ENCODE assay signal across 8 cellular contexts in genomic region chr3:28348286-28348636, GRCh38. TPM values are rescaled to one million over a fixed set of nuclear protein-coding genes. Genes with fewer than 3 reads are reported as not detected.
DNase-seq lines count a peak whose midpoint lies in the region; ATAC-seq and FAIRE-seq lines count a peak whose summit lies in the region.

No MANE protein-coding gene starts in this region.

- POLR2A ChIA-PET in CD4-positive, alpha-beta memory T cell (lab: Charles Lee; ENCODE audit: partially characterized antibody), result interaction anchor here (1.0 to 2.4 kb wide), 16 partner anchors 8 to 867 kb away, joined by 3 to 23 read pairs (median 8); partner anchors contain the start of genes CMC1 and SLC4A7

- ATAC-seq in HG03097 (IDR thresholded peaks at IDR 0.05; ENCODE audit: low FRiP score, unreplicated experiment) (peak; percentile 74), GM18907 (IDR thresholded peaks at IDR 0.05; ENCODE audit: unreplicated experiment) (no peak)
- ATAC-seq in activated naive CD8-positive, alpha-beta T cell treated with anti-CD3 and anti-CD28 coated beads, Interleukin-2, amount 50 U/mL, for 24 hours, result peak; percentile 87

- H3K27ac Mint-ChIP-seq in CD4-positive, alpha-beta memory T cell, result peak overlapping the region; percentile 97 to 100 (median 98)
- peak overlapping the region; percentile 94 for H3K27ac Mint-ChIP-seq in activated naive CD8-positive, alpha-beta T cell treated with anti-CD3 and anti-CD28 coated beads, Interleukin-2, amount 50 U/mL, for 24 hours

- H3K27me3 Mint-ChIP-seq in CD4-positive, alpha-beta memory T cell, result no peaks in the 10 kb centered on the region
- no peaks in the 10 kb centered on the region for H3K27me3 Mint-ChIP-seq in activated naive CD8-positive, alpha-beta T cell treated with anti-CD3 and anti-CD28 coated beads, Interleukin-2, amount 50 U/mL, for 24 hours

- peak overlapping the region; percentile 94 for H3K27ac ChIP-seq in CD4-positive, alpha-beta memory T cell (ENCODE audit: low read depth, low read length)
- H3K27ac ChIP-seq in small intestine (ENCODE audit: low read depth in 1 of 2, low read length in 1 of 2), result peak overlapping the region; percentile 98 to 99

- FAIRE-seq in small intestine (lab: Jason Lieb, UNC), result no peak

- H3K4me3 Mint-ChIP-seq in CD4-positive, alpha-beta memory T cell, result peak overlapping the region; percentile 93 to 99 (median 97)
- H3K4me3 Mint-ChIP-seq in activated naive CD8-positive, alpha-beta T cell treated with anti-CD3 and anti-CD28 coated beads, Interleukin-2, amount 50 U/mL, for 24 hours, result peak overlapping the region; percentile 92

- H3K9me3 Mint-ChIP-seq in CD4-positive, alpha-beta memory T cell, result peaks cover 0 to 10% (median 4%) of the 10 kb centered on the region in 8 donors
- peaks cover 4% of the 10 kb centered on the region for H3K9me3 Mint-ChIP-seq in activated naive CD8-positive, alpha-beta T cell treated with anti-CD3 and anti-CD28 coated beads, Interleukin-2, amount 50 U/mL, for 24 hours

- intact Hi-C loops in CD4-positive, alpha-beta memory T cell (cut with micrococcal nuclease), result loop anchor here (2.0 to 5.0 kb wide), 3 partner anchors 19 to 979 kb away; partner anchors contain the start of gene NEK10

- H3K4me1 Mint-ChIP-seq in CD4-positive, alpha-beta memory T cell, result peaks cover 43 to 68% (median 55%) of the 10 kb centered on the region in 4 donors
- H3K4me1 Mint-ChIP-seq in activated naive CD8-positive, alpha-beta T cell treated with anti-CD3 and anti-CD28 coated beads, Interleukin-2, amount 50 U/mL, for 24 hours, result peaks cover 50% of the 10 kb centered on the region

- H3K27me3 ChIP-seq in CD4-positive, alpha-beta memory T cell (ENCODE audit: insufficient read depth, low read length), result no peaks in the 10 kb centered on the region
- no peaks in the 10 kb centered on the region for H3K27me3 ChIP-seq in small intestine (ENCODE audit: control insufficient read depth in 2 of 2, insufficient read depth in 2 of 2, low read length in 2 of 2)

- WGBS in small intestine, 3 donors, result 0 to 1% (median 0%) methylated on average over 12 to 15 of the region's 15 CpGs

- CTCF ChIA-PET in CD4-positive, alpha-beta memory T cell (lab: Charles Lee; ENCODE audit: partially characterized antibody), result interaction anchor here (0.8 to 2.5 kb wide), 11 partner anchors 10 to 643 kb away, joined by 3 to 15 read pairs (median 4); partner anchors contain the start of gene EOMES

- peak overlapping the region; percentile 85 to 94 for H3K4me3 ChIP-seq in CD4-positive, alpha-beta memory T cell (ENCODE audit: low read length in 2 of 2)
- H3K4me3 ChIP-seq in iPS-11a (ENCODE audit: low read depth, low read length) (peak overlapping the region; percentile 74), small intestine (ENCODE audit: low read depth in 1 of 2, low read length in 2 of 2) (peak overlapping the region; percentile 80 to 84)

- H3K4me1 ChIP-seq in CD4-positive, alpha-beta memory T cell (ENCODE audit: insufficient read depth, low read length), result peaks cover 50% of the 10 kb centered on the region
- peaks cover 3 to 5% of the 10 kb centered on the region in 2 donors for H3K4me1 ChIP-seq in small intestine (ENCODE audit: control insufficient read depth in 2 of 2, insufficient read depth in 1 of 2, low read depth in 1 of 2, low read length in 1 of 2)

- peaks cover 16 to 30% of the 10 kb centered on the region in 2 donors for H3K36me3 Mint-ChIP-seq in CD4-positive, alpha-beta memory T cell
- peaks cover 21% of the 10 kb centered on the region for H3K36me3 Mint-ChIP-seq in activated naive CD8-positive, alpha-beta T cell treated with anti-CD3 and anti-CD28 coated beads, Interleukin-2, amount 50 U/mL, for 24 hours (ENCODE audit: low read depth)

- DNase-seq in CD4-positive, alpha-beta memory T cell, result peak in 1 of 5 donors; percentile 94
- DNase-seq in activated naive CD8-positive, alpha-beta T cell treated with anti-CD3 and anti-CD28 coated beads, Interleukin-2, amount 50 U/mL, for 24 hours, result no peak
- DNase-seq in small intestine (no peak), SHP77 treated with DMSO at 0.1 percent for 48 hours (lab: John Stamatoyannopoulos, UW) (no peak), NCI-H82 (lab: John Stamatoyannopoulos, UW) (no peak)

- H3K9me3 ChIP-seq in CD4-positive, alpha-beta memory T cell (ENCODE audit: control insufficient read depth in 1 of 2, low read length in 2 of 2), result no peaks in the 10 kb centered on the region
- no peaks in the 10 kb centered on the region for H3K9me3 ChIP-seq in small intestine (ENCODE audit: control insufficient read depth, low read depth)

- no peaks in the 10 kb centered on the region for H3K36me3 ChIP-seq in CD4-positive, alpha-beta memory T cell (ENCODE audit: insufficient read depth, low read length)
- peaks cover 0 to 2% of the 10 kb centered on the region in 2 donors for H3K36me3 ChIP-seq in small intestine (ENCODE audit: control insufficient read depth in 2 of 2, insufficient read depth in 2 of 2, low read length in 2 of 2)

RNA-seq across cellular contexts. Expression of gene ZCWPW2, which starts 0.3 kb away (rescaled TPM):
- 1 to 10 TPM in 1 of 2 experiments, under 1 TPM in 1; 0.61 to 1.5 TPM for total RNA-seq in CD4-positive, alpha-beta memory T cell
- polyA plus RNA-seq in CD4-positive, alpha-beta memory T cell, result under 1 TPM; 0.59 to 0.91 TPM
- polyA plus RNA-seq in small intestine, result under 1 TPM in 1 of 3 donors, not detected in 2; 0.37 TPM

RNA-seq across cellular contexts. Expression of gene AZI2, which starts 0.4 kb away (rescaled TPM):
- 10 to 100 TPM; 40.3 to 44.5 TPM for total RNA-seq in CD4-positive, alpha-beta memory T cell
- 10 to 100 TPM; 43.2 to 43.9 TPM for polyA plus RNA-seq in CD4-positive, alpha-beta memory T cell
- 10 to 100 TPM; 25.7 to 34.4 (median 27.0) TPM for polyA plus RNA-seq in small intestine
